14 cellular contexts compared by ENCODE assay signal in the genomic region with DNA sequence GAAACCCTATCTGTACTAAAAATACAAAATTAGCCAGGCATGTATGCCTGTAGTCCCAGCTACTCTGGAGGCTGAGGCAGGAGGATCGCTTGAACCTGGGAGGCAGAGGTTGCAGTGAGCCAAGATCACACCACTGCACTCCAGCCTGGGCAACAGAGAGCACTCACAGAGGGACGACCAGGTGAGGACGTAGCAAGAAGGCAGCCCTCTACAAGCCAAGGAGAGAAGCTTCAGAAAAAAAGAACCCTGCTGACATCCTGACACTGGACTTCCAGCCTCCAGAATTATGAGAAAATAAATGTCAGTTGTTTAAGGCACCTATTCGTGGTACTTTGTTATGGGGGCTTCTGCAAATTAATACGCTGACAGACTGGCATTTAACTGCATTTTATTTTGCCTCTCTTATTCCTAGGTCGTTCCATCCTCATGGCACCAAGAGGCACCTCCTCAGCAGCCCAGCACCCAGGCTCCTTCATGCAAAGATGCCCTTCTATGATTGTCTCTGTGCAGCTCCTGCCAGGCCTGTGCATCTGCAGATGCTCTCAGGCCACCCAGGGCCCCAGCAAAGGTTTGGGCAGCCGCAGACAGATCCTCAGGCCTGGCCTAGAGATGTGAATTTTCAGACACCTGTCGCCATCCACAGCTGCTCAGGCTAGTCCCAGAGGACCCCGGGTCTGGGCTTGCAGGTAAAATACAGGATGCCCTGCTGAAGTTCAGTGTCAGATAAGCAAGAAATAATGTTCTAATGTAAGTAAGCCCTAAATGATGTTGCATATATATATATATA.
DNase-seq lines count a peak whose midpoint lies in the region; ATAC-seq and TF ChIP-seq lines count a peak whose summit lies in the region.
"Had no signal": no experiment of that assay in that cellular context is flagged by ENCODE, and none has a peak within 500 bp of the region (broad histone marks: within the 10 kb centered on the region; RNA-seq: fewer than 3 reads in every experiment).

No MANE protein-coding gene starts in this region.

- H3K36me3 Mint-ChIP-seq in glutamatergic neuron (ENCODE audit: unreplicated experiment) = no peaks in the 10 kb centered on the region
- H3K36me3 Mint-ChIP-seq: CD8-positive, alpha-beta T cell had no signal

- no peak overlapping the region for H3K4me3 Mint-ChIP-seq in glutamatergic neuron (ENCODE audit: unreplicated experiment)
- H3K4me3 Mint-ChIP-seq: B cell; CD8-positive, alpha-beta T cell; H9 had no signal

- H3K27ac ChIP-seq in SJCRH30 = no peak overlapping the region
- H3K27ac ChIP-seq: BLaER1 treated with 17β-estradiol and CSF1 and Interleukin-3, amounts not matched to agents 10 nM and 100 nM had no signal

- no peaks in the 10 kb centered on the region for H3K9me3 ChIP-seq in SJCRH30 (replicated peaks)
- H3K9me3 ChIP-seq: BLaER1 treated with 17β-estradiol and CSF1 and Interleukin-3, amounts not matched to agents 10 nM and 100 nM had no signal

- H3K36me3 ChIP-seq in SJCRH30 = no peaks in the 10 kb centered on the region
- H3K36me3 ChIP-seq: BLaER1 treated with 17β-estradiol and CSF1 and Interleukin-3, amounts not matched to agents 10 nM and 100 nM had no signal

- H3K4me1 Mint-ChIP-seq in glutamatergic neuron (ENCODE audit: low read depth, unreplicated experiment) = peaks cover 8% of the 10 kb centered on the region

- H3K4me1 ChIP-seq in SJCRH30 = no peaks in the 10 kb centered on the region
- H3K4me1 ChIP-seq: BLaER1 treated with 17β-estradiol and CSF1 and Interleukin-3, amounts not matched to agents 10 nM and 100 nM had no signal

- no peak overlapping the region for H3K4me3 ChIP-seq in SJCRH30
- H3K4me3 ChIP-seq: BLaER1 treated with 17β-estradiol and CSF1 and Interleukin-3, amounts not matched to agents 10 nM and 100 nM had no signal

- peak overlapping the region; percentile 43 for H3K27ac Mint-ChIP-seq in glutamatergic neuron (ENCODE audit: unreplicated experiment)
- H3K27ac Mint-ChIP-seq: B cell; CD8-positive, alpha-beta T cell had no signal

- H3K27me3 Mint-ChIP-seq in glutamatergic neuron (ENCODE audit: unreplicated experiment) = peaks cover 4% of the 10 kb centered on the region
- H3K27me3 Mint-ChIP-seq: B cell had no signal

- DNase-seq in NCI-H82 (lab: John Stamatoyannopoulos, UW) (peak; percentile 22), NCI-H82 treated with DMSO at 0.1 percent for 48 hours (lab: John Stamatoyannopoulos, UW; ENCODE audit: unreplicated experiment) (no peak), NCI-H2171 (lab: John Stamatoyannopoulos, UW) (peak; percentile 58), SJCRH30 (peak; percentile 10 to 24), glutamatergic neuron (no peak), inferior parietal cortex (ENCODE audit: extremely low spot score) (no peak), NCI-H2029 (lab: John Stamatoyannopoulos, UW) (no peak)
- DNase-seq: Calu3; CD8-positive, alpha-beta T cell; GOT3; H9 had no signal

- ATAC-seq in GM19035 (IDR thresholded peaks at IDR 0.05; ENCODE audit: unreplicated experiment) = no peak
- ATAC-seq: CD8-positive, alpha-beta T cell had no signal

- TF ChIP-seq CTCF in glutamatergic neuron (IDR thresholded peaks at IDR 0.05; ENCODE audit: partially characterized antibody, unreplicated experiment) = no peak

- H3K9me3 Mint-ChIP-seq in glutamatergic neuron (ENCODE audit: unreplicated experiment) = peaks cover 5% of the 10 kb centered on the region
- H3K9me3 Mint-ChIP-seq: CD8-positive, alpha-beta T cell; H9 had no signal

- H3K27me3 ChIP-seq in SJCRH30 = no peaks in the 10 kb centered on the region
- H3K27me3 ChIP-seq: BLaER1 treated with 17β-estradiol and CSF1 and Interleukin-3, amounts not matched to agents 10 nM and 100 nM had no signal

Comparison
In these comparisons a context has a peak if more than half of its experiments do, and no peak if none do; other contexts are left out.
1. DNase-seq: peak in NCI-H82 (single experiment), NCI-H2171 (single experiment) and SJCRH30 (2 of 2); none in NCI-H82 treated with DMSO at 0.1 percent for 48 hours (single experiment), glutamatergic neuron (single experiment), inferior parietal cortex (single experiment) and NCI-H2029 (single experiment).